In genomic region chr17:40319651-40320550, GRCh38 we compare ENCODE assay signal across 8 cellular contexts. TPM values are rescaled to one million over a fixed set of nuclear protein-coding genes. Genes with fewer than 3 reads are reported as not detected.
DNase-seq lines count a peak whose midpoint lies in the region; ATAC-seq, FAIRE-seq and TF ChIP-seq lines count a peak whose summit lies in the region.

No MANE protein-coding gene starts in this region.

- H3K36me3 ChIP-seq in CD8-positive, alpha-beta T cell (ENCODE audit: insufficient read depth, low read length), result no peaks in the 10 kb centered on the region
- peaks cover 1% of the 10 kb centered on the region for H3K36me3 ChIP-seq in bronchial epithelial cell (ENCODE audit: control insufficient read depth, insufficient read depth, low read length)
- H3K36me3 ChIP-seq in uterus, result no peaks in the 10 kb centered on the region

- H3K4me1 ChIP-seq in CD8-positive, alpha-beta T cell (ENCODE audit: insufficient read depth, low read length), result peaks cover 82% of the 10 kb centered on the region
- peaks cover 21 to 54% of the 10 kb centered on the region in 2 donors for H3K4me1 ChIP-seq in uterus

- peak overlapping the region; percentile 91 for H3K4me3 Mint-ChIP-seq in CD8-positive, alpha-beta T cell
- H3K4me3 Mint-ChIP-seq in neural crest cell, result peak overlapping the region; percentile 79

- CTCF ChIA-PET in CD8-positive, alpha-beta T cell (lab: Charles Lee), result interaction anchor here (0.7 to 34.6 kb wide), 5 partner anchors 12 to 117 kb away, joined by 3 to 1103 read pairs (median 27); partner anchors contain the start of genes GJD3 and RARA

- H3K27ac ChIP-seq in CD8-positive, alpha-beta T cell (ENCODE audit: low read depth, low read length), result peak overlapping the region; percentile 94
- peak overlapping the region; percentile 83 to 95 for H3K27ac ChIP-seq in uterus

- DNase-seq in CD8-positive, alpha-beta T cell, result peak; percentile 70 to 88 (median 81)
- peak; percentile 92 for DNase-seq in T-helper 22 cell (ENCODE audit: low read depth)
- DNase-seq in bronchial epithelial cell (ENCODE audit: low read depth), result no peak
- DNase-seq in neural crest cell (ENCODE audit: low read depth, low spot score), result no peak
- peak in 1 of 2 donors; percentile 48 for DNase-seq in uterus
- DNase-seq in DMS153 treated with DMSO at 0.1 percent for 48 hours (lab: John Stamatoyannopoulos, UW; ENCODE audit: unreplicated experiment), result no peak
- no peak for DNase-seq in AG08396 (ENCODE audit: low spot score)
- no peak for DNase-seq in HTR-8/SVneo (ENCODE audit: insufficient read length, low spot score)

- POLR2A ChIA-PET in CD8-positive, alpha-beta T cell (lab: Charles Lee), result interaction anchor here (1.5 to 6.1 kb wide), 2 partner anchors 8 to 10 kb away, joined by 6 to 51 read pairs; partner anchors contain the start of gene RARA

- peak overlapping the region; percentile 99 for H3K27ac Mint-ChIP-seq in CD8-positive, alpha-beta T cell
- H3K27ac Mint-ChIP-seq in neural crest cell (ENCODE audit: unreplicated experiment), result no peak overlapping the region

- FAIRE-seq in bronchial epithelial cell (lab: Jason Lieb, UNC) (no peak), HTR-8/SVneo (lab: Jason Lieb, UNC) (no peak)

- ATAC-seq in CD8-positive, alpha-beta T cell, result no peak

- intact Hi-C loops in CD8-positive, alpha-beta T cell (cut with DNase I, micrococcal nuclease), result loop anchor here (5.0 to 10.0 kb wide), 5 partner anchors 37 to 545 kb away; no protein-coding TSS in a partner anchor
- intact Hi-C loops in uterus (cut with DNase I; ENCODE audit: low total_unique reads), result no loop called here

- no peak for TF ChIP-seq CTCF in CD8-positive, alpha-beta T cell (IDR thresholded peaks at IDR 0.05)
- TF ChIP-seq CTCF in bronchial epithelial cell (IDR thresholded peaks at IDR 0.05; ENCODE audit: insufficient read depth, low read length, severe bottlenecking) (no peak), neural crest cell (conservative IDR thresholded peaks at IDR 0.05) (no peak), uterus (IDR thresholded peaks at IDR 0.05) (no peak)

- H3K4me3 ChIP-seq in CD8-positive, alpha-beta T cell (ENCODE audit: low read depth, low read length), result peak overlapping the region; percentile 91
- H3K4me3 ChIP-seq in bronchial epithelial cell (ENCODE audit: low read depth, low read length) (peak overlapping the region; percentile 90), uterus (peak overlapping the region in 1 of 2 donors; percentile 52)

- H3K4me1 Mint-ChIP-seq in CD8-positive, alpha-beta T cell (ENCODE audit: low read depth), result peaks cover 86% of the 10 kb centered on the region
- peaks cover 60% of the 10 kb centered on the region for H3K4me1 Mint-ChIP-seq in neural crest cell

- no peak for TF ChIP-seq POLR2A in uterus (IDR thresholded peaks at IDR 0.05)

- no peaks in the 10 kb centered on the region for H3K27me3 ChIP-seq in CD8-positive, alpha-beta T cell (ENCODE audit: insufficient read depth, low read length)
- H3K27me3 ChIP-seq in bronchial epithelial cell (ENCODE audit: control insufficient read depth, insufficient read depth, low read length) (no peaks in the 10 kb centered on the region), uterus (no peaks in the 10 kb centered on the region)

- H3K27me3 Mint-ChIP-seq in CD8-positive, alpha-beta T cell (ENCODE audit: low read depth), result no peaks in the 10 kb centered on the region
- peaks cover 16% of the 10 kb centered on the region for H3K27me3 Mint-ChIP-seq in neural crest cell (ENCODE audit: low read depth)

- no peaks in the 10 kb centered on the region for H3K9me3 Mint-ChIP-seq in CD8-positive, alpha-beta T cell
- H3K9me3 Mint-ChIP-seq in neural crest cell, result no peaks in the 10 kb centered on the region

- no peaks in the 10 kb centered on the region for H3K9me3 ChIP-seq in CD8-positive, alpha-beta T cell (ENCODE audit: low read length)
- no peaks in the 10 kb centered on the region for H3K9me3 ChIP-seq in uterus

- H3K36me3 Mint-ChIP-seq in CD8-positive, alpha-beta T cell, result peaks cover 13% of the 10 kb centered on the region
- no peaks in the 10 kb centered on the region for H3K36me3 Mint-ChIP-seq in neural crest cell (ENCODE audit: low read depth)

RNA-seq across cellular contexts. Expression of gene RARA, which starts 10.9 kb away (rescaled TPM):
- 100 to 1,000 TPM; 133 TPM for total RNA-seq in CD8-positive, alpha-beta T cell
- 1.3 and 2.3 TPM in 2 replicates for total RNA-seq in bronchial epithelial cell
- total RNA-seq in neural crest cell, result 22.3 and 25.9 TPM in 2 replicates
- 10 to 100 TPM; 18.9 to 80.5 (median 46.3) TPM for total RNA-seq in uterus

RNA-seq across cellular contexts. Expression of gene CDC6, which starts 32.2 kb away (rescaled TPM):
- total RNA-seq in CD8-positive, alpha-beta T cell, result 1 to 10 TPM; 2.0 to 2.9 TPM
- total RNA-seq in bronchial epithelial cell (3.4 and 4.6 TPM in 2 replicates), neural crest cell (94.5 and 104 TPM in 2 replicates), uterus (10 to 100 TPM in 1 of 4 donors, under 1 TPM in 1, not detected in 2; 0.88 to 11.3 TPM)

RNA-seq across cellular contexts. Expression of gene GJD3, which starts 44.6 kb away (rescaled TPM):
- total RNA-seq in CD8-positive, alpha-beta T cell, result not detected
- total RNA-seq in bronchial epithelial cell (0.13 and 0.53 TPM in 2 replicates), neural crest cell (0.34 TPM in 1 of 2 replicates, not detected in the other), uterus (1 to 10 TPM in 1 of 4 donors, under 1 TPM in 1, not detected in 2; 0.83 to 3.8 TPM)

Comparison
In these comparisons a context has a peak if more than half of its experiments do, and no peak if none do; other contexts are left out.
1. DNase-seq: peak in CD8-positive, alpha-beta T cell (7 of 7) and T-helper 22 cell (single experiment); none in bronchial epithelial cell (single experiment), neural crest cell (single experiment), DMS153 treated with DMSO at 0.1 percent for 48 hours (single experiment), AG08396 (single experiment) and HTR-8/SVneo (single experiment).